In genomic region chr18:69895081-69896047, GRCh38 we compare ENCODE assay signal across 23 cellular contexts. TPM values are rescaled to one million over a fixed set of nuclear protein-coding genes. Genes with fewer than 3 reads are reported as not detected.
DNase-seq lines count a peak whose midpoint lies in the region; ATAC-seq, FAIRE-seq and TF ChIP-seq lines count a peak whose summit lies in the region.
"Had no signal": no experiment of that assay in that cellular context is flagged by ENCODE, and none has a peak within 500 bp of the region (broad histone marks: within the 10 kb centered on the region; RNA-seq: fewer than 3 reads in every experiment).

No MANE protein-coding gene starts in this region.

- H3K4me1 ChIP-seq in endodermal cell (ENCODE audit: control insufficient read depth, insufficient read depth, low read length) (no peaks in the 10 kb centered on the region), SK-N-SH (ENCODE audit: control insufficient read depth in 1 of 2, insufficient read depth in 2 of 2, low read depth in 1 of 2, low read length in 1 of 2) (no peaks in the 10 kb centered on the region)
- H3K4me1 ChIP-seq: tibial nerve had no signal

- no peaks in the 10 kb centered on the region for H3K36me3 ChIP-seq in endodermal cell (ENCODE audit: control insufficient read depth, insufficient read depth, low read length)
- H3K36me3 ChIP-seq in SK-N-SH (replicated peaks in 1 of 2; ENCODE audit: control insufficient read depth in 1 of 2, insufficient read depth in 2 of 2, low read length in 1 of 2): no peaks in the 10 kb centered on the region
- H3K36me3 ChIP-seq: MG63 had no signal

- POLR2A ChIA-PET in activated CD4-positive, alpha-beta memory T cell treated with anti-CD3 and anti-CD28 coated beads, Interleukin-2, amount 10 ng/mL, durations not matched to agents 7 days and 5 days (lab: Charles Lee): interaction anchor here (1.0 to 1.2 kb wide), 2 partner anchors 40 to 61 kb away, joined by 3 to 5 read pairs; no protein-coding TSS in a partner anchor
- POLR2A ChIA-PET in SK-N-SH (lab: Yijun Ruan, JAX): no interaction called here

- H2AFZ ChIP-seq in SK-N-SH (ENCODE audit: low read depth): no peak overlapping the region

- TF ChIP-seq RAD21 in SK-N-SH (IDR thresholded peaks at IDR 0.05; ENCODE audit: low read length): no peak

- H3K27ac ChIP-seq in endodermal cell (ENCODE audit: low read depth, low read length) (no peak overlapping the region), SK-N-SH (ENCODE audit: low read depth in 2 of 2, low read length in 1 of 2) (no peak overlapping the region)
- H3K27ac ChIP-seq: tibial nerve, VCaP had no signal

- TF ChIP-seq EP300 in SK-N-SH (IDR thresholded peaks at IDR 0.05; ENCODE audit: borderline replicate concordance in 1 of 2, low read depth in 1 of 2, low read length in 1 of 2): no peak

- 92 to 98% methylated on average over 15 to 18 of the region's 19 CpGs for WGBS in endodermal cell (ENCODE audit: insufficient coverage in 1 of 2, insufficient read length in 1 of 2), 2 experiments
- 89% methylated on average over 15 of the region's 19 CpGs for WGBS in SK-N-SH (ENCODE audit: low lambda C conversion rate)

- peak; percentile 82 for DNase-seq in activated CD8-positive, alpha-beta memory T cell treated with anti-CD3 and anti-CD28 coated beads, Interleukin-2, amount 10 ng/mL, durations not matched to agents 7 days and 5 days
- DNase-seq in activated CD8-positive, alpha-beta memory T cell treated with anti-CD3 and anti-CD28 coated beads for 24 hours: no peak
- DNase-seq in GM18507 (ENCODE audit: extremely low spot score, insufficient read length, low read depth): no peak
- DNase-seq in activated CD4-positive, alpha-beta memory T cell treated with anti-CD3 and anti-CD28 coated beads, Interleukin-2, amount 10 ng/mL, durations not matched to agents 7 days and 5 days: peak; percentile 48
- peak; percentile 70 for DNase-seq in endodermal cell
- no peak for DNase-seq in SK-N-SH
- DNase-seq in ecto neural progenitor cell (ENCODE audit: low spot score): no peak
- DNase-seq in GM13976 (ENCODE audit: low spot score): no peak
- DNase-seq: anterior cingulate cortex; C1 segment of cervical spinal cord; cerebellar nuclear complex; DMS53; islet precursor cell; MG63; NCI-H146; NCI-H226; nephron progenitor cell; RPMI8226; stimulated activated CD4-positive, alpha-beta T cell treated with anti-CD3 and anti-CD28 coated beads, Interleukin-4, amount 100 ng/mL, for 4 hours had no signal

- FAIRE-seq in GM18507 (lab: Jason Lieb, UNC): peak; percentile 54
- FAIRE-seq: endometrium had no signal

- H3K9ac ChIP-seq in endodermal cell (ENCODE audit: extremely low read depth, low read length, poor library complexity, severe bottlenecking) (no peak overlapping the region), SK-N-SH (no peak overlapping the region)

- H3K9me2 ChIP-seq in SK-N-SH: no peaks in the 10 kb centered on the region

- H4K20me1 ChIP-seq in SK-N-SH (ENCODE audit: insufficient read depth): no peaks in the 10 kb centered on the region

- no peak overlapping the region for H3K4me3 ChIP-seq in endodermal cell (ENCODE audit: low read length)
- H3K4me3 ChIP-seq in SK-N-SH (ENCODE audit: low read depth in 2 of 2, low read length in 1 of 2): no peak overlapping the region
- H3K4me3 ChIP-seq: MG63, skin epidermis, tibial nerve had no signal

- H3K4me3 Mint-ChIP-seq in activated CD8-positive, alpha-beta memory T cell treated with anti-CD3 and anti-CD28 coated beads, Interleukin-2, amount 10 ng/mL, durations not matched to agents 7 days and 5 days: peak overlapping the region; percentile 76
- peak overlapping the region; percentile 71 for H3K4me3 Mint-ChIP-seq in activated CD4-positive, alpha-beta memory T cell treated with anti-CD3 and anti-CD28 coated beads, Interleukin-2, amount 10 ng/mL, durations not matched to agents 7 days and 5 days
- H3K4me3 Mint-ChIP-seq in endodermal cell: no peak overlapping the region
- H3K4me3 Mint-ChIP-seq: nephron progenitor cell had no signal

- CTCF ChIA-PET in activated CD8-positive, alpha-beta memory T cell treated with anti-CD3 and anti-CD28 coated beads, Interleukin-2, amount 10 ng/mL, durations not matched to agents 7 days and 5 days (lab: Charles Lee): no interaction called here
- CTCF ChIA-PET in activated CD4-positive, alpha-beta memory T cell treated with anti-CD3 and anti-CD28 coated beads, Interleukin-2, amount 10 ng/mL, durations not matched to agents 7 days and 5 days (lab: Charles Lee): no interaction called here
- CTCF ChIA-PET in SK-N-SH (lab: Yijun Ruan, JAX): no interaction called here

- H3K36me3 Mint-ChIP-seq in activated CD8-positive, alpha-beta memory T cell treated with anti-CD3 and anti-CD28 coated beads, Interleukin-2, amount 10 ng/mL, durations not matched to agents 7 days and 5 days: peaks cover 69% of the 10 kb centered on the region
- peaks cover 72% of the 10 kb centered on the region for H3K36me3 Mint-ChIP-seq in activated CD4-positive, alpha-beta memory T cell treated with anti-CD3 and anti-CD28 coated beads, Interleukin-2, amount 10 ng/mL, durations not matched to agents 7 days and 5 days (ENCODE audit: low read depth)
- no peaks in the 10 kb centered on the region for H3K36me3 Mint-ChIP-seq in endodermal cell (ENCODE audit: low read depth)

- peaks cover 8% of the 10 kb centered on the region for H3K9me3 Mint-ChIP-seq in activated CD8-positive, alpha-beta memory T cell treated with anti-CD3 and anti-CD28 coated beads, Interleukin-2, amount 10 ng/mL, durations not matched to agents 7 days and 5 days (ENCODE audit: low read depth)
- peaks cover 14% of the 10 kb centered on the region for H3K9me3 Mint-ChIP-seq in activated CD4-positive, alpha-beta memory T cell treated with anti-CD3 and anti-CD28 coated beads, Interleukin-2, amount 10 ng/mL, durations not matched to agents 7 days and 5 days
- peaks cover 6% of the 10 kb centered on the region for H3K9me3 Mint-ChIP-seq in endodermal cell

- H3K4me2 ChIP-seq in SK-N-SH: no peak overlapping the region

- H3F3A ChIP-seq in SK-N-SH (replicated peaks; ENCODE audit: insufficient read depth): no peaks in the 10 kb centered on the region

- no peaks in the 10 kb centered on the region for H3K79me2 ChIP-seq in SK-N-SH (ENCODE audit: insufficient read depth)

- no peaks in the 10 kb centered on the region for H3K27me3 Mint-ChIP-seq in activated CD8-positive, alpha-beta memory T cell treated with anti-CD3 and anti-CD28 coated beads, Interleukin-2, amount 10 ng/mL, durations not matched to agents 7 days and 5 days
- no peaks in the 10 kb centered on the region for H3K27me3 Mint-ChIP-seq in activated CD4-positive, alpha-beta memory T cell treated with anti-CD3 and anti-CD28 coated beads, Interleukin-2, amount 10 ng/mL, durations not matched to agents 7 days and 5 days
- no peaks in the 10 kb centered on the region for H3K27me3 Mint-ChIP-seq in endodermal cell (ENCODE audit: insufficient read depth)

- TF ChIP-seq CTCF in endodermal cell (conservative IDR thresholded peaks at IDR 0.05): no peak
- TF ChIP-seq CTCF in SK-N-SH (IDR thresholded peaks at IDR 0.05): no peak
- TF ChIP-seq CTCF in GM13976 (IDR thresholded peaks at IDR 0.05; ENCODE audit: borderline replicate concordance, control extremely low read depth, extremely low read depth, insufficient read depth, missing control alignments): no peak

- H3K27ac Mint-ChIP-seq in activated CD8-positive, alpha-beta memory T cell treated with anti-CD3 and anti-CD28 coated beads, Interleukin-2, amount 10 ng/mL, durations not matched to agents 7 days and 5 days: peak overlapping the region; percentile 98
- peak overlapping the region; percentile 89 for H3K27ac Mint-ChIP-seq in activated CD4-positive, alpha-beta memory T cell treated with anti-CD3 and anti-CD28 coated beads, Interleukin-2, amount 10 ng/mL, durations not matched to agents 7 days and 5 days
- H3K27ac Mint-ChIP-seq in endodermal cell: no peak overlapping the region
- H3K27ac Mint-ChIP-seq: nephron progenitor cell had no signal

- peaks cover 80% of the 10 kb centered on the region for H3K4me1 Mint-ChIP-seq in activated CD8-positive, alpha-beta memory T cell treated with anti-CD3 and anti-CD28 coated beads, Interleukin-2, amount 10 ng/mL, durations not matched to agents 7 days and 5 days
- H3K4me1 Mint-ChIP-seq in activated CD4-positive, alpha-beta memory T cell treated with anti-CD3 and anti-CD28 coated beads, Interleukin-2, amount 10 ng/mL, durations not matched to agents 7 days and 5 days: peaks cover 82% of the 10 kb centered on the region
- H3K4me1 Mint-ChIP-seq in endodermal cell: peaks cover 3% of the 10 kb centered on the region
- H3K4me1 Mint-ChIP-seq: nephron progenitor cell had no signal

- no peaks in the 10 kb centered on the region for H3K9me3 ChIP-seq in endodermal cell (ENCODE audit: control insufficient read depth, low read length)
- H3K9me3 ChIP-seq in SK-N-SH: no peaks in the 10 kb centered on the region
- H3K9me3 ChIP-seq: tibial nerve had no signal

- ATAC-seq in activated CD8-positive, alpha-beta memory T cell treated with anti-CD3 and anti-CD28 coated beads, Interleukin-2, amount 10 ng/mL, durations not matched to agents 7 days and 5 days: peak; percentile 48

- H3K27me3 ChIP-seq in endodermal cell (ENCODE audit: control insufficient read depth, insufficient read depth, low read length, poor library complexity, severe bottlenecking) (no peaks in the 10 kb centered on the region), SK-N-SH (ENCODE audit: insufficient read depth) (no peaks in the 10 kb centered on the region)
- H3K27me3 ChIP-seq: MG63, tibial nerve had no signal

- in situ Hi-C loops in GM13976 (cut with MboI; ENCODE audit: low sequenced_read_pairs, unreplicated experiment): no loop called here

TF ChIP-seq in SK-N-SH, 30 proteins besides CTCF, POLR2A, EP300 and RAD21 (continues in another document):
- TF ChIP-seq TEAD4 (IDR thresholded peaks at IDR 0.05; ENCODE audit: borderline replicate concordance, insufficient read depth) (no peak), MXI1 (IDR thresholded peaks at IDR 0.05; ENCODE audit: low read depth, low read length) (no peak), MAX (IDR thresholded peaks at IDR 0.05; ENCODE audit: low read depth) (no peak), RCOR1 (IDR thresholded peaks at IDR 0.05; ENCODE audit: low read length) (no peak)

RNA-seq across cellular contexts. Expression of gene CD226, which starts 52.3 kb away (rescaled TPM):
- total RNA-seq in activated CD8-positive, alpha-beta memory T cell treated with anti-CD3 and anti-CD28 coated beads, Interleukin-2, amount 10 ng/mL, durations not matched to agents 7 days and 5 days: 10 to 100 TPM; 83.3 to 95.4 TPM
- 100 to 1,000 TPM; 102 to 111 TPM for total RNA-seq in activated CD4-positive, alpha-beta memory T cell treated with anti-CD3 and anti-CD28 coated beads, Interleukin-2, amount 10 ng/mL, durations not matched to agents 7 days and 5 days
- total RNA-seq in endodermal cell: under 1 TPM in 1 of 2 donors, not detected in 1; 0.13 TPM
- 0.07 TPM for polyA plus RNA-seq in endodermal cell (2013, experiment 1 of 2)
- polyA plus RNA-seq in endodermal cell (2013, experiment 2 of 2): 0.08 TPM
- 0.31 and 0.56 TPM in 2 replicates for polyA plus RNA-seq in SK-N-SH (2012; rRNA removed)
- polyA plus RNA-seq in SK-N-SH (2012; cell fraction: cytosol; rRNA removed): 0.37 and 0.44 TPM in 2 replicates
- polyA plus RNA-seq in SK-N-SH (2012; cell fraction: nucleus; rRNA removed): 0.65 and 1.1 TPM in 2 replicates

Comparison
In these comparisons a context has a peak if more than half of its experiments do, and no peak if none do; other contexts are left out.
1. DNase-seq: peak in activated CD8-positive, alpha-beta memory T cell treated with anti-CD3 and anti-CD28 coated beads, Interleukin-2, amount 10 ng/mL, durations not matched to agents 7 days and 5 days (single experiment), activated CD4-positive, alpha-beta memory T cell treated with anti-CD3 and anti-CD28 coated beads, Interleukin-2, amount 10 ng/mL, durations not matched to agents 7 days and 5 days (single experiment) and endodermal cell (single experiment); none in activated CD8-positive, alpha-beta memory T cell treated with anti-CD3 and anti-CD28 coated beads for 24 hours (single experiment), GM18507 (single experiment), SK-N-SH (single experiment), ecto neural progenitor cell (single experiment) and GM13976 (single experiment).
2. RNA of gene CD226, which starts 52.3 kb away (total RNA-seq): 102 to 111 TPM in activated CD4-positive, alpha-beta memory T cell treated with anti-CD3 and anti-CD28 coated beads, Interleukin-2, amount 10 ng/mL, durations not matched to agents 7 days and 5 days and 83.3 to 95.4 TPM in activated CD8-positive, alpha-beta memory T cell treated with anti-CD3 and anti-CD28 coated beads, Interleukin-2, amount 10 ng/mL, durations not matched to agents 7 days and 5 days; 0.13 TPM in endodermal cell; every median in the first group is over 10 times any median in the second.